In genomic region chr2:145460151-145460550, GRCh38 we compare ENCODE assay signal across 28 cellular contexts.
DNase-seq lines count a peak whose midpoint lies in the region; ATAC-seq and TF ChIP-seq lines count a peak whose summit lies in the region.
"Had no signal": no experiment of that assay in that cellular context is flagged by ENCODE, and none has a peak within 500 bp of the region (broad histone marks: within the 10 kb centered on the region; RNA-seq: fewer than 3 reads in every experiment).

No MANE protein-coding gene starts in this region.

- no peaks in the 10 kb centered on the region for H3K36me3 ChIP-seq in testis (ENCODE audit: low read depth, missing control alignments)

- no peak overlapping the region for H3K4me3 Mint-ChIP-seq in glutamatergic neuron (ENCODE audit: unreplicated experiment)
- H3K4me3 Mint-ChIP-seq: activated T-cell treated with anti-CD3 and anti-CD28 coated beads, Interleukin-2, amount 50 U/mL, for 24 hours; CD4-positive, CD25-positive, alpha-beta regulatory T cell; central memory CD8-positive, alpha-beta T cell; memory B cell; naive B cell had no signal

- no peaks in the 10 kb centered on the region for H3K27me3 ChIP-seq in testis

- H3K9me3 ChIP-seq in testis = no peaks in the 10 kb centered on the region

- no peaks in the 10 kb centered on the region for H3K36me3 Mint-ChIP-seq in glutamatergic neuron (ENCODE audit: unreplicated experiment)
- H3K36me3 Mint-ChIP-seq: CD4-positive, CD25-positive, alpha-beta regulatory T cell; memory B cell had no signal

- H3K27ac Mint-ChIP-seq in glutamatergic neuron (ENCODE audit: unreplicated experiment) = peak overlapping the region; percentile 67
- H3K27ac Mint-ChIP-seq: activated T-cell treated with anti-CD3 and anti-CD28 coated beads, Interleukin-2, amount 50 U/mL, for 24 hours; CD4-positive, CD25-positive, alpha-beta regulatory T cell; memory B cell; naive B cell had no signal

- TF ChIP-seq POLR2A in testis (IDR thresholded peaks at IDR 0.05) = no peak

- peak; percentile 62 for DNase-seq in EH (ENCODE audit: low read depth)
- DNase-seq in HT1080 (ENCODE audit: low read depth) = peak; percentile 14
- peak; percentile 7 for DNase-seq in astrocyte of the hippocampus (ENCODE audit: low read depth, low spot score)
- no peak for DNase-seq in glutamatergic neuron
- DNase-seq in A172 (ENCODE audit: low spot score) = no peak
- DNase-seq in glomerular visceral epithelial cell (ENCODE audit: extremely low spot score) = no peak
- no peak for DNase-seq in testis
- DNase-seq: activated CD4-positive, alpha-beta T cell treated with anti-CD3 and anti-CD28 coated beads for 1 hour; activated CD8-positive, alpha-beta memory T cell treated with anti-CD3 and anti-CD28 coated beads for 24 hours; activated naive CD4-positive, alpha-beta T cell treated with Interleukin-2 at 50 U/mL for 16 hours; activated T-cell treated with anti-CD3 and anti-CD28 coated beads, Interleukin-2, amount 50 U/mL, for 24 hours; CD4-positive, CD25-positive, alpha-beta regulatory T cell; DMS153; erythroblast; KBM-7; kidney glomerular epithelial cell; MV-4-11; naive B cell; NCI-H1694 treated with DMSO at 0.1 percent for 48 hours; NCI-H82; OCI-M1; Right ventricle myocardium superior; stimulated activated naive CD4-positive, alpha-beta T cell had no signal

- WGBS in testis, 2 donors = 79 to 81% methylated on average over 1 of the region's 1 CpG

- no peak for ATAC-seq in GM18511 (IDR thresholded peaks at IDR 0.05; ENCODE audit: unreplicated experiment)
- ATAC-seq: GM12878 had no signal

- no peak overlapping the region for H3K4me3 ChIP-seq in testis
- H3K4me3 ChIP-seq: GM12878, smooth muscle cell had no signal

- intact Hi-C loops in testis (cut with DNase I; ENCODE audit: low total_unique reads) = no loop called here

- H3K4me1 Mint-ChIP-seq in glutamatergic neuron (ENCODE audit: low read depth, unreplicated experiment) = peaks cover 12% of the 10 kb centered on the region
- H3K4me1 Mint-ChIP-seq: CD4-positive, CD25-positive, alpha-beta regulatory T cell; central memory CD8-positive, alpha-beta T cell had no signal

- H3K4me1 ChIP-seq in testis = no peaks in the 10 kb centered on the region

- H3K27me3 Mint-ChIP-seq in glutamatergic neuron (ENCODE audit: unreplicated experiment) = peaks cover 8% of the 10 kb centered on the region
- H3K27me3 Mint-ChIP-seq: CD4-positive, CD25-positive, alpha-beta regulatory T cell; memory B cell; naive B cell had no signal

- TF ChIP-seq CTCF in glutamatergic neuron (IDR thresholded peaks at IDR 0.05; ENCODE audit: partially characterized antibody, unreplicated experiment) (no peak), testis (IDR thresholded peaks at IDR 0.05) (no peak)

- no peak overlapping the region for H3K27ac ChIP-seq in testis

- H3K9me3 Mint-ChIP-seq in glutamatergic neuron (ENCODE audit: unreplicated experiment) = peaks cover 5% of the 10 kb centered on the region

Comparison
In these comparisons a context has a peak if more than half of its experiments do, and no peak if none do; other contexts are left out.
1. DNase-seq: peak in EH (single experiment), HT1080 (single experiment) and astrocyte of the hippocampus (single experiment); none in glutamatergic neuron (single experiment), A172 (single experiment), glomerular visceral epithelial cell (single experiment) and testis (single experiment).